ENCODE assay signal across 2 cellular contexts in genomic region chr5:175542232-175542965, GRCh38.
A peak's percentile ranks its signal among the peaks of the same experiment; 100 is the strongest.
TF ChIP-seq lines count a peak whose summit lies in the region.

No MANE protein-coding gene starts in this region.

TF ChIP-seq in HEK293, 187 proteins besides CTCF, POLR2A, EP300 and RAD21 (continued from another document):
- peak; percentile 45; the same call in 1 of the 2 replicates for TF ChIP-seq ZNF350 (tag by site-specific recombination; IDR thresholded peaks at IDR 0.05)
- no peak for TF ChIP-seq ZNF571 (tag by site-specific recombination; IDR thresholded peaks at IDR 0.05)
- no peak for TF ChIP-seq ZBTB20 (tag by site-specific recombination; IDR thresholded peaks at IDR 0.05)
- TF ChIP-seq ZNF549 (tag by site-specific recombination; IDR thresholded peaks at IDR 0.05) = no peak
- TF ChIP-seq SCRT2 (tag by site-specific recombination; IDR thresholded peaks at IDR 0.05) = peak; percentile 47; the same call in 1 of the 2 replicates
- TF ChIP-seq ZSCAN5A (tag by site-specific recombination; IDR thresholded peaks at IDR 0.05) = no peak
- no peak for TF ChIP-seq ZNF558 (tag by site-specific recombination; IDR thresholded peaks at IDR 0.05)
- TF ChIP-seq ZNF791 (tag by site-specific recombination; IDR thresholded peaks at IDR 0.05) = no peak
- TF ChIP-seq ZNF398 (tag by site-specific recombination; IDR thresholded peaks at IDR 0.05) = no peak
- TF ChIP-seq ZNF621 (tag by site-specific recombination; IDR thresholded peaks at IDR 0.05) = no peak
- peak; percentile 28; the same call in 1 of the 2 replicates for TF ChIP-seq ZNF341 (tag by site-specific recombination; IDR thresholded peaks at IDR 0.05; ENCODE audit: low read depth)
- TF ChIP-seq ZNF660 (tag by site-specific recombination; IDR thresholded peaks at IDR 0.05) = peak; percentile 30; the same call in 1 of the 2 replicates
- no peak for TF ChIP-seq ZNF175 (tag by site-specific recombination; IDR thresholded peaks at IDR 0.05)
- TF ChIP-seq ZNF692 (tag by site-specific recombination; IDR thresholded peaks at IDR 0.05) = peak; percentile 69; the same call in 1 of the 2 replicates
- TF ChIP-seq ZBTB21 (tag by site-specific recombination; IDR thresholded peaks at IDR 0.05) = no peak
- TF ChIP-seq ZNF488 (tag by site-specific recombination; IDR thresholded peaks at IDR 0.05) = no peak
- no peak for TF ChIP-seq ZNF184 (tag by site-specific recombination; IDR thresholded peaks at IDR 0.05)
- TF ChIP-seq ZNF174 (tag by site-specific recombination; IDR thresholded peaks at IDR 0.05) = no peak

TF ChIP-seq in HepG2, 621 proteins besides CTCF, POLR2A, EP300 and RAD21 (continued from another document):
- peak; percentile 43; the same call in 1 of the 2 replicates for TF ChIP-seq LCORL (IDR thresholded peaks at IDR 0.05)
- TF ChIP-seq LCORL (CRISPR knock-in tag; IDR thresholded peaks at IDR 0.05) = no peak
